Comparison of ENCODE assay signal across 8 cellular contexts in the genomic region with DNA sequence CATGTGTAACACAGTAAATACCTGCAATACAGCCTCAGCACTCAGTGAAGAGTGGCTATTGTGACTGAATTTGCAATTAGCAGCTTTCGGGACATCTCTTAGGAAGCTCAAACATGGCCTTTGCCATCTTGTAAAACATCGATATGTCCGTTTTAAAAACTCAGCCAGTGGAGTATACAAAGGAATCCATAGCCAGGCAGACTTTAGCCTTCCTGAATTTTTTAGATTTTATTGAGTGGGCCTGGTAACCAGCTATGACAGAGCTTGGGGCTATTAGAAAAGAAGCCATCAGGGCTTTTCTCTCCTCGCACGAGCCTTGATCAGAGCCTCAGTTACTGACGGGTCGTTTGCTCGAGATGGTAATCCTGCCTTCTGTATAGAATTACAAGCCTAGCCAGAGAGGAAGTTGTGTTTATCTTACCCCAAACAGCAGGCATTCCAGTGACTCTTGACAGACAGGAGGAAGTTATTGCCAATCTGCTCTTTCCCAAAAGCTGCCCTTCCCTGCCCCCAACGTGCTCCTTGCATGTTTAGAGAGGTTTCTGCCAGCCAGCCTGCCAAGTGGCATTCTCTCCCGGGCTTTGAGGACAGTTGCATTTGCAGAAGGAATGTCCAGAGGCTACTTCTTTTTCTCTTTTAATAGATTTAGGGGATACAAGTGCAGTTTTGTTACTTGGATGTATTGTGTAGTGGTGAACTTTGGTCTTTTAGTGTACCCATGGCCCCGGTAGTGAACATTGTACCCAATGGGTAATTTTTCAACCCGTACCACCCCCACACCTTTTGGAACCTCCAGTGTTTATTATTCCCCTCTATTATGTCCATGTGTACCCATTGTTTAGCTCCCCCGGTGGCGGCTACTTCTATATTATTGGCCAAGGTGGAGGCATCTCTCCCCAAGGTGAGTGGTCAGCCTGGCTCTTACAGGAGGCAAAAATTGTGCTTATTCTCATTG. TPM values are rescaled to one million over a fixed set of nuclear protein-coding genes. Genes with fewer than 3 reads are reported as not detected.
A peak's percentile ranks its signal among the peaks of the same experiment; 100 is the strongest.
DNase-seq lines count a peak whose midpoint lies in the region; ATAC-seq, FAIRE-seq and TF ChIP-seq lines count a peak whose summit lies in the region.

No MANE protein-coding gene starts in this region.

- peak overlapping the region; percentile 65 for H3K27ac Mint-ChIP-seq in activated B cell treated with CpG ODN at 0.5 μM for 24 hours
- H3K27ac Mint-ChIP-seq in stimulated activated naive B cell treated with anti-CD40 and anti-IgM and Interleukin-4, amounts not matched to agents 10 μg/mL and 1 μg/mL and 100 μg/mL, for 72 hours = peak overlapping the region; percentile 87
- no peak overlapping the region for H3K27ac Mint-ChIP-seq in activated T-helper 2 cell treated with anti-CD3 and anti-CD28 coated beads, Interferon-gamma antibody, Interleukin-2, Interleukin-4, amounts not matched to agents 10 μg/mL and 5 μg/mL and 100 μg/mL, durations not matched to agents 14 hours and 24 hours and 36 hours

- no peak for ATAC-seq in activated B cell treated with CpG ODN at 0.5 μM for 24 hours (ENCODE audit: low read depth)
- no peak for ATAC-seq in stimulated activated naive B cell treated with anti-CD40 and anti-IgM and Interleukin-4, amounts not matched to agents 10 μg/mL and 1 μg/mL and 100 μg/mL, for 72 hours (replicated peaks)
- no peak for ATAC-seq in GM19452 (IDR thresholded peaks at IDR 0.05; ENCODE audit: unreplicated experiment)
- ATAC-seq in HG03442 (IDR thresholded peaks at IDR 0.05; ENCODE audit: unreplicated experiment) = no peak

- H3K9me3 ChIP-seq in kidney (ENCODE audit: control insufficient read depth in 1 of 2, low read length in 2 of 2) = peaks cover 0 to 5% of the 10 kb centered on the region in 2 donors

- H3K27ac ChIP-seq in kidney (ENCODE audit: low read depth in 2 of 2, low read length in 2 of 2) = peak overlapping the region; percentile 47 to 76

- H3K4me1 Mint-ChIP-seq in activated B cell treated with CpG ODN at 0.5 μM for 24 hours = peaks cover 76% of the 10 kb centered on the region
- peaks cover 52 to 84% of the 10 kb centered on the region in 2 donors for H3K4me1 Mint-ChIP-seq in stimulated activated naive B cell treated with anti-CD40 and anti-IgM and Interleukin-4, amounts not matched to agents 10 μg/mL and 1 μg/mL and 100 μg/mL, for 72 hours
- H3K4me1 Mint-ChIP-seq in activated T-helper 2 cell treated with anti-CD3 and anti-CD28 coated beads, Interferon-gamma antibody, Interleukin-2, Interleukin-4, amounts not matched to agents 10 μg/mL and 5 μg/mL and 100 μg/mL, durations not matched to agents 14 hours and 24 hours and 36 hours (ENCODE audit: low read depth) = peaks cover 4% of the 10 kb centered on the region

- FAIRE-seq in kidney (lab: Jason Lieb, UNC) = no peak

- H3K36me3 ChIP-seq in kidney (ENCODE audit: control insufficient read depth in 1 of 2, insufficient read depth in 2 of 2, low read length in 2 of 2) = no peaks in the 10 kb centered on the region

- peaks cover 25 to 38% of the 10 kb centered on the region in 2 donors for H3K4me1 ChIP-seq in kidney (ENCODE audit: control insufficient read depth in 1 of 2, insufficient read depth in 1 of 2, low read depth in 1 of 2, low read length in 2 of 2)

- peaks cover 14% of the 10 kb centered on the region for H3K9me3 Mint-ChIP-seq in activated B cell treated with CpG ODN at 0.5 μM for 24 hours
- H3K9me3 Mint-ChIP-seq in stimulated activated naive B cell treated with anti-CD40 and anti-IgM and Interleukin-4, amounts not matched to agents 10 μg/mL and 1 μg/mL and 100 μg/mL, for 72 hours = peaks cover 13% of the 10 kb centered on the region in 2 donors
- peaks cover 9% of the 10 kb centered on the region for H3K9me3 Mint-ChIP-seq in activated T-helper 2 cell treated with anti-CD3 and anti-CD28 coated beads, Interferon-gamma antibody, Interleukin-2, Interleukin-4, amounts not matched to agents 10 μg/mL and 5 μg/mL and 100 μg/mL, durations not matched to agents 14 hours and 24 hours and 36 hours

- no peaks in the 10 kb centered on the region for H3K27me3 Mint-ChIP-seq in activated B cell treated with CpG ODN at 0.5 μM for 24 hours
- H3K27me3 Mint-ChIP-seq in stimulated activated naive B cell treated with anti-CD40 and anti-IgM and Interleukin-4, amounts not matched to agents 10 μg/mL and 1 μg/mL and 100 μg/mL, for 72 hours = no peaks in the 10 kb centered on the region
- no peaks in the 10 kb centered on the region for H3K27me3 Mint-ChIP-seq in activated T-helper 2 cell treated with anti-CD3 and anti-CD28 coated beads, Interferon-gamma antibody, Interleukin-2, Interleukin-4, amounts not matched to agents 10 μg/mL and 5 μg/mL and 100 μg/mL, durations not matched to agents 14 hours and 24 hours and 36 hours (ENCODE audit: low read depth)

- POLR2A ChIA-PET in activated B cell treated with CpG ODN at 0.5 μM for 24 hours (lab: Charles Lee) = interaction anchor here (1.1 to 1.3 kb wide), 3 partner anchors 9 to 39 kb away, joined by 3 read pairs; no protein-coding TSS in a partner anchor

- H3K36me3 Mint-ChIP-seq in activated B cell treated with CpG ODN at 0.5 μM for 24 hours (ENCODE audit: low read depth) = peaks cover 57% of the 10 kb centered on the region
- H3K36me3 Mint-ChIP-seq in stimulated activated naive B cell treated with anti-CD40 and anti-IgM and Interleukin-4, amounts not matched to agents 10 μg/mL and 1 μg/mL and 100 μg/mL, for 72 hours = peaks cover 41 to 51% of the 10 kb centered on the region in 2 donors
- peaks cover 27% of the 10 kb centered on the region for H3K36me3 Mint-ChIP-seq in activated T-helper 2 cell treated with anti-CD3 and anti-CD28 coated beads, Interferon-gamma antibody, Interleukin-2, Interleukin-4, amounts not matched to agents 10 μg/mL and 5 μg/mL and 100 μg/mL, durations not matched to agents 14 hours and 24 hours and 36 hours (ENCODE audit: low read depth)

- TF ChIP-seq CTCF in activated B cell treated with CpG ODN at 0.5 μM for 24 hours (IDR thresholded peaks at IDR 0.05) (no peak), kidney (IDR thresholded peaks at IDR 0.05; ENCODE audit: borderline replicate concordance, extremely low read depth, insufficient read depth) (no peak)

- no peak overlapping the region for H3K4me3 Mint-ChIP-seq in activated B cell treated with CpG ODN at 0.5 μM for 24 hours
- peak overlapping the region; percentile 25 to 52 for H3K4me3 Mint-ChIP-seq in stimulated activated naive B cell treated with anti-CD40 and anti-IgM and Interleukin-4, amounts not matched to agents 10 μg/mL and 1 μg/mL and 100 μg/mL, for 72 hours
- no peak overlapping the region for H3K4me3 Mint-ChIP-seq in activated T-helper 2 cell treated with anti-CD3 and anti-CD28 coated beads, Interferon-gamma antibody, Interleukin-2, Interleukin-4, amounts not matched to agents 10 μg/mL and 5 μg/mL and 100 μg/mL, durations not matched to agents 14 hours and 24 hours and 36 hours (ENCODE audit: low read depth)

- peak overlapping the region in 1 of 2 donors; percentile 52 for H3K9ac ChIP-seq in kidney (ENCODE audit: low read length in 2 of 2)

- intact Hi-C loops in activated B cell treated with CpG ODN at 0.5 μM for 24 hours (cut with micrococcal nuclease) (loop anchor here (5.0 kb wide), 1 partner anchor 39 kb away; no protein-coding TSS in a partner anchor), kidney (cut with DNase I) (no loop called here)
- intact Hi-C loops in activated T-helper 2 cell treated with anti-CD3 and anti-CD28 coated beads, Interferon-gamma antibody, Interleukin-2, Interleukin-4, amounts not matched to agents 10 μg/mL and 5 μg/mL and 100 μg/mL, durations not matched to agents 14 hours and 24 hours and 36 hours (cut with micrococcal nuclease) = no loop called here

- CTCF ChIA-PET in activated B cell treated with CpG ODN at 0.5 μM for 24 hours (lab: Charles Lee) = no interaction called here

- peak overlapping the region; percentile 42 for H3K4me3 ChIP-seq in kidney (ENCODE audit: low read length in 2 of 2)

- DNase-seq in Kasumi-1 (lab: John Stamatoyannopoulos, UW) = peak; percentile 95 to 96
- DNase-seq in activated B cell treated with CpG ODN at 0.5 μM for 24 hours = no peak
- DNase-seq in kidney = no peak
- DNase-seq in stimulated activated naive B cell treated with anti-CD40 and anti-IgM and Interleukin-4, amounts not matched to agents 10 μg/mL and 1 μg/mL and 100 μg/mL, for 72 hours = no peak
- no peak for DNase-seq in activated T-helper 2 cell treated with anti-CD3 and anti-CD28 coated beads, Interferon-gamma antibody, Interleukin-2, Interleukin-4, amounts not matched to agents 10 μg/mL and 5 μg/mL and 100 μg/mL, durations not matched to agents 14 hours and 24 hours and 36 hours (ENCODE audit: low spot score)
- no peak for DNase-seq in DMS153 treated with DMSO at 0.1 percent for 48 hours (lab: John Stamatoyannopoulos, UW; ENCODE audit: unreplicated experiment)

RNA-seq across cellular contexts. Expression of gene ITPR1, which starts 40.6 kb away (rescaled TPM):
- total RNA-seq in activated B cell treated with CpG ODN at 0.5 μM for 24 hours = 116 and 143 TPM in 2 replicates
- total RNA-seq in kidney = 81.2 TPM
- 30.2 TPM for polyA plus RNA-seq in kidney (ENCODE audit: insufficient read depth, low read depth, low replicate concordance)
- 117 and 137 TPM in 2 replicates for total RNA-seq in activated T-helper 2 cell treated with anti-CD3 and anti-CD28 coated beads, Interferon-gamma antibody, Interleukin-2, Interleukin-4, amounts not matched to agents 10 μg/mL and 5 μg/mL and 100 μg/mL, durations not matched to agents 14 hours and 24 hours and 36 hours

Comparison
In these comparisons a context has a peak if more than half of its experiments do, and no peak if none do; other contexts are left out.
1. DNase-seq: peak in Kasumi-1 (2 of 2); none in activated B cell treated with CpG ODN at 0.5 μM for 24 hours (single experiment), kidney (single experiment), stimulated activated naive B cell treated with anti-CD40 and anti-IgM and Interleukin-4, amounts not matched to agents 10 μg/mL and 1 μg/mL and 100 μg/mL, for 72 hours (single experiment), activated T-helper 2 cell treated with anti-CD3 and anti-CD28 coated beads, Interferon-gamma antibody, Interleukin-2, Interleukin-4, amounts not matched to agents 10 μg/mL and 5 μg/mL and 100 μg/mL, durations not matched to agents 14 hours and 24 hours and 36 hours (single experiment) and DMS153 treated with DMSO at 0.1 percent for 48 hours (single experiment).
2. H3K4me3 Mint-ChIP-seq: peak in stimulated activated naive B cell treated with anti-CD40 and anti-IgM and Interleukin-4, amounts not matched to agents 10 μg/mL and 1 μg/mL and 100 μg/mL, for 72 hours (2 of 2); none in activated B cell treated with CpG ODN at 0.5 μM for 24 hours (single experiment) and activated T-helper 2 cell treated with anti-CD3 and anti-CD28 coated beads, Interferon-gamma antibody, Interleukin-2, Interleukin-4, amounts not matched to agents 10 μg/mL and 5 μg/mL and 100 μg/mL, durations not matched to agents 14 hours and 24 hours and 36 hours (single experiment).